Comparison of ENCODE assay signal across 8 cellular contexts in genomic region chr1:192539450-192540132, GRCh38. TPM values are rescaled to one million over a fixed set of nuclear protein-coding genes. Genes with fewer than 3 reads are reported as not detected.
A peak's percentile ranks its signal among the peaks of the same experiment; 100 is the strongest.
DNase-seq lines count a peak whose midpoint lies in the region; ATAC-seq and TF ChIP-seq lines count a peak whose summit lies in the region.

No MANE protein-coding gene starts in this region.

- H3K27ac ChIP-seq in PC-9 (no peak overlapping the region), endodermal cell (ENCODE audit: low read depth, low read length) (peak overlapping the region; percentile 98)

- H3K36me3 Mint-ChIP-seq in endodermal cell (ENCODE audit: low read depth), result no peaks in the 10 kb centered on the region
- no peaks in the 10 kb centered on the region for H3K36me3 Mint-ChIP-seq in natural killer cell

- POLR2A ChIA-PET in PC-9 (lab: Charles Lee; ENCODE audit: unreplicated experiment), result interaction anchor here (0.6 to 0.8 kb wide), 2 partner anchors 11 to 44 kb away, joined by 5 to 6 read pairs; no protein-coding TSS in a partner anchor

- DNase-seq in PC-9 (peak; percentile 31 to 87), endodermal cell (no peak), natural killer cell (no peak), pons (ENCODE audit: low spot score) (no peak)
- no peak for DNase-seq in stimulated activated CD4-positive, alpha-beta T cell treated with anti-CD3 and anti-CD28 coated beads, Interleukin-2, amount 100 ng/mL, for 48 hours

- CTCF ChIA-PET in PC-9 (lab: Charles Lee), result interaction anchor here (0.5 to 1.2 kb wide), 2 partner anchors 45 to 62 kb away, joined by 3 to 7 read pairs; no protein-coding TSS in a partner anchor

- H3K36me3 ChIP-seq in PC-9 (ENCODE audit: low read depth) (no peaks in the 10 kb centered on the region), endodermal cell (ENCODE audit: control insufficient read depth, insufficient read depth, low read length) (no peaks in the 10 kb centered on the region)

- H3K9ac ChIP-seq in endodermal cell (ENCODE audit: extremely low read depth, low read length, poor library complexity, severe bottlenecking), result peak overlapping the region; percentile 1

- H3K79me2 ChIP-seq in PC-9 (ENCODE audit: low read depth), result no peaks in the 10 kb centered on the region

- H3K27me3 ChIP-seq in PC-9 (ENCODE audit: insufficient read depth, low read depth) (no peaks in the 10 kb centered on the region), endodermal cell (ENCODE audit: control insufficient read depth, insufficient read depth, low read length, poor library complexity, severe bottlenecking) (no peaks in the 10 kb centered on the region)

- no peak overlapping the region for H2AFZ ChIP-seq in PC-9

- H3K4me3 Mint-ChIP-seq in endodermal cell (no peak overlapping the region), natural killer cell (no peak overlapping the region)

- BruUV-seq in PC-9 (replicated peaks; lab: Mats Ljungman, UMichigan), result no TSS peak

- no peaks in the 10 kb centered on the region; the same call in 1 of the 2 replicates for H3K9me2 ChIP-seq in PC-9 (ENCODE audit: insufficient read depth)

- H3K4me2 ChIP-seq in PC-9, result peak overlapping the region; percentile 23; the same call in 1 of the 2 replicates

- TF ChIP-seq CTCF in PC-9 (conservative IDR thresholded peaks at IDR 0.05), result no peak
- TF ChIP-seq CTCF in endodermal cell (conservative IDR thresholded peaks at IDR 0.05), result no peak
- no peak for TF ChIP-seq CTCF in natural killer cell (IDR thresholded peaks at IDR 0.05)

- H3K4me1 ChIP-seq in PC-9 (replicated peaks; ENCODE audit: insufficient read depth) (peaks cover 12% of the 10 kb centered on the region), endodermal cell (ENCODE audit: control insufficient read depth, insufficient read depth, low read length) (no peaks in the 10 kb centered on the region)

- H3F3A ChIP-seq in PC-9 (ENCODE audit: insufficient read depth, low read depth), result no peaks in the 10 kb centered on the region

- H3K4me1 Mint-ChIP-seq in endodermal cell, result peaks cover 10% of the 10 kb centered on the region
- peaks cover 34 to 46% of the 10 kb centered on the region in 2 donors for H3K4me1 Mint-ChIP-seq in natural killer cell

- peak overlapping the region; percentile 80 for H3K27ac Mint-ChIP-seq in endodermal cell
- peak overlapping the region; percentile 70 to 74 for H3K27ac Mint-ChIP-seq in natural killer cell

- ATAC-seq in GM21515 (IDR thresholded peaks at IDR 0.05; ENCODE audit: unreplicated experiment) (peak; percentile 2), natural killer cell (no peak), GM21360 (IDR thresholded peaks at IDR 0.05; ENCODE audit: unreplicated experiment) (no peak), GM19452 (IDR thresholded peaks at IDR 0.05; ENCODE audit: unreplicated experiment) (no peak)

- H3K27me3 Mint-ChIP-seq in endodermal cell (ENCODE audit: insufficient read depth) (peaks cover 2% of the 10 kb centered on the region), natural killer cell (ENCODE audit: low read depth in 2 of 2) (no peaks in the 10 kb centered on the region)

- no peaks in the 10 kb centered on the region for H4K20me1 ChIP-seq in PC-9 (ENCODE audit: insufficient read depth)

- H3K9me3 ChIP-seq in PC-9 (ENCODE audit: insufficient read depth, low read depth) (no peaks in the 10 kb centered on the region), endodermal cell (ENCODE audit: control insufficient read depth, low read length) (peaks cover 8% of the 10 kb centered on the region)

- H3K9me3 Mint-ChIP-seq in endodermal cell (peaks cover 10% of the 10 kb centered on the region), natural killer cell (no peaks in the 10 kb centered on the region)

- H3K4me3 ChIP-seq in PC-9 (no peak overlapping the region), endodermal cell (ENCODE audit: low read length) (no peak overlapping the region)

- intact Hi-C loops in PC-9 (cut with micrococcal nuclease; ENCODE audit: unreplicated experiment) (no loop called here), natural killer cell (cut with micrococcal nuclease) (no loop called here)

- WGBS in endodermal cell (ENCODE audit: insufficient coverage in 1 of 2, insufficient read length in 1 of 2), 2 experiments, result 50 to 83% methylated on average over 1 to 4 of the region's 4 CpGs

RNA-seq across cellular contexts. Expression of gene RGS1, which starts 36.0 kb away (rescaled TPM):
- total RNA-seq in PC-9 (2021), result not detected in 2 replicates
- not detected for total RNA-seq in endodermal cell
- 1.2 TPM for polyA plus RNA-seq in endodermal cell (2013, experiment 1 of 2)
- polyA plus RNA-seq in endodermal cell (2013, experiment 2 of 2), result 1.2 TPM
- 100 to 1,000 TPM; 306 to 365 (median 343) TPM for total RNA-seq in natural killer cell

Comparison
In these comparisons a context has a peak if more than half of its experiments do, and no peak if none do; other contexts are left out.
1. DNase-seq: peak in PC-9 (2 of 2); none in endodermal cell (single experiment), natural killer cell (single experiment), pons (single experiment) and stimulated activated CD4-positive, alpha-beta T cell treated with anti-CD3 and anti-CD28 coated beads, Interleukin-2, amount 100 ng/mL, for 48 hours (0 of 2).
2. RNA of gene RGS1, which starts 36.0 kb away (total RNA-seq): 306 to 365 TPM in natural killer cell; not detected in PC-9 and not detected in endodermal cell; every median in the first group is over 100 times any median in the second.